ENCODE assay signal across 8 cellular contexts in genomic region chr20:47334022-47334551, GRCh38. TPM values are rescaled to one million over a fixed set of nuclear protein-coding genes. Genes with fewer than 3 reads are reported as not detected.
DNase-seq lines count a peak whose midpoint lies in the region; ATAC-seq, FAIRE-seq and TF ChIP-seq lines count a peak whose summit lies in the region.

No MANE protein-coding gene starts in this region.

- peaks cover 66% of the 10 kb centered on the region for H3K79me2 ChIP-seq in astrocyte (ENCODE audit: insufficient read depth, low read length)

- peak overlapping the region; percentile 2 to 22 for H3K27ac Mint-ChIP-seq in activated naive CD4-positive, alpha-beta T cell treated with anti-CD3 and anti-CD28 coated beads, Interleukin-2, amount 50 U/mL, for 72 hours
- no peak overlapping the region for H3K27ac Mint-ChIP-seq in activated naive CD4-positive, alpha-beta T cell treated with anti-CD3 and anti-CD28 coated beads for 36 hours
- H3K27ac Mint-ChIP-seq in astrocyte (ENCODE audit: unreplicated experiment), result peak overlapping the region; percentile 92

- FAIRE-seq in astrocyte (lab: Jason Lieb, UNC), result peak; percentile 13

- peak overlapping the region; percentile 30 for H3K4me3 ChIP-seq in astrocyte (ENCODE audit: insufficient read depth, low read depth, low read length)
- peak overlapping the region in 3 of 8 donors; percentile 1 to 33 (median 1) for H3K4me3 ChIP-seq in spleen

- no peak for DNase-seq in activated naive CD4-positive, alpha-beta T cell treated with anti-CD3 and anti-CD28 coated beads, Interleukin-2, amount 50 U/mL, for 72 hours (ENCODE audit: low spot score in 2 of 2)
- DNase-seq in activated naive CD4-positive, alpha-beta T cell treated with anti-CD3 and anti-CD28 coated beads for 36 hours, result no peak
- DNase-seq in astrocyte (ENCODE audit: low read depth) (peak; percentile 98), hepatic stellate cell (ENCODE audit: low spot score) (peak; percentile 80), spleen (no peak), HEK293T (ENCODE audit: extremely low spot score) (no peak)
- no peak for DNase-seq in effector CD4-positive, alpha-beta T cell

- intact Hi-C loops in activated naive CD4-positive, alpha-beta T cell treated with anti-CD3 and anti-CD28 coated beads for 36 hours (cut with micrococcal nuclease), result no loop called here
- intact Hi-C loops in spleen (cut with DNase I; ENCODE audit: low total_unique reads), result no loop called here

- H3K9me3 ChIP-seq in astrocyte (ENCODE audit: insufficient read depth, low read depth, low read length) (no peaks in the 10 kb centered on the region), spleen (no peaks in the 10 kb centered on the region)

- no peak overlapping the region for H3K4me3 Mint-ChIP-seq in activated naive CD4-positive, alpha-beta T cell treated with anti-CD3 and anti-CD28 coated beads for 36 hours
- peak overlapping the region; percentile 27 for H3K4me3 Mint-ChIP-seq in astrocyte (ENCODE audit: unreplicated experiment)

- no peaks in the 10 kb centered on the region for H4K20me1 ChIP-seq in astrocyte (ENCODE audit: insufficient read depth, low read length)

- H3K27ac ChIP-seq in astrocyte (ENCODE audit: low read depth, low read length), result peak overlapping the region; percentile 91
- H3K27ac ChIP-seq in spleen, result peak overlapping the region; percentile 48 to 86 (median 78)

- 26 to 45% (median 32%) methylated on average over 6 of the region's 6 CpGs for WGBS in spleen, 5 donors

- no peak overlapping the region for H2AFZ ChIP-seq in astrocyte (ENCODE audit: low read depth, low read length)

- no peaks in the 10 kb centered on the region for H3K9me3 Mint-ChIP-seq in activated naive CD4-positive, alpha-beta T cell treated with anti-CD3 and anti-CD28 coated beads, Interleukin-2, amount 50 U/mL, for 72 hours
- no peaks in the 10 kb centered on the region for H3K9me3 Mint-ChIP-seq in activated naive CD4-positive, alpha-beta T cell treated with anti-CD3 and anti-CD28 coated beads for 36 hours
- H3K9me3 Mint-ChIP-seq in astrocyte (ENCODE audit: unreplicated experiment), result no peaks in the 10 kb centered on the region

- CTCF ChIA-PET in activated naive CD4-positive, alpha-beta T cell treated with anti-CD3 and anti-CD28 coated beads for 36 hours (lab: Charles Lee), result interaction anchor here (0.7 to 1.3 kb wide), 3 partner anchors 19 to 115 kb away, joined by 3 to 4 read pairs (median 3); no protein-coding TSS in a partner anchor
- CTCF ChIA-PET in HEK293T (lab: Yijun Ruan, JAX), result no interaction called here

- peaks cover 41% of the 10 kb centered on the region for H3K4me1 ChIP-seq in astrocyte (ENCODE audit: insufficient read depth, low read length)
- H3K4me1 ChIP-seq in spleen, result peaks cover 15 to 96% (median 65%) of the 10 kb centered on the region in 6 donors

- no peak for TF ChIP-seq CTCF in astrocyte (IDR thresholded peaks at IDR 0.05; ENCODE audit: insufficient read depth, low read depth, low read length)
- no peak for TF ChIP-seq CTCF in spleen (IDR thresholded peaks at IDR 0.05 in 8 of 11, conservative IDR thresholded peaks at IDR 0.05 in 3 of 11)

- H3K27me3 ChIP-seq in astrocyte (ENCODE audit: insufficient read depth, low read length) (no peaks in the 10 kb centered on the region), spleen (replicated peaks in 1 of 7) (no peaks in the 10 kb centered on the region)

- H3K4me1 Mint-ChIP-seq in activated naive CD4-positive, alpha-beta T cell treated with anti-CD3 and anti-CD28 coated beads for 36 hours (ENCODE audit: low read depth), result peaks cover 67% of the 10 kb centered on the region
- peaks cover 46% of the 10 kb centered on the region for H3K4me1 Mint-ChIP-seq in astrocyte (ENCODE audit: low read depth, unreplicated experiment)

- no peak for TF ChIP-seq POLR2A in spleen (IDR thresholded peaks at IDR 0.05)

- ATAC-seq in activated naive CD4-positive, alpha-beta T cell treated with anti-CD3 and anti-CD28 coated beads, Interleukin-2, amount 50 U/mL, for 72 hours, result no peak
- ATAC-seq in HG03108 (IDR thresholded peaks at IDR 0.05; ENCODE audit: unreplicated experiment), result no peak

- POLR2A ChIA-PET in HEK293T (lab: Yijun Ruan, JAX), result no interaction called here

- H3K36me3 ChIP-seq in astrocyte (ENCODE audit: insufficient read depth, low read length) (no peaks in the 10 kb centered on the region), spleen (peaks cover 0 to 86% (median 13%) of the 10 kb centered on the region in 6 donors)

- peak overlapping the region; percentile 77 for H3K9ac ChIP-seq in astrocyte (ENCODE audit: low read length)

- H3K36me3 Mint-ChIP-seq in activated naive CD4-positive, alpha-beta T cell treated with anti-CD3 and anti-CD28 coated beads, Interleukin-2, amount 50 U/mL, for 72 hours, result peaks cover 11 to 22% of the 10 kb centered on the region in 2 donors
- H3K36me3 Mint-ChIP-seq in activated naive CD4-positive, alpha-beta T cell treated with anti-CD3 and anti-CD28 coated beads for 36 hours (ENCODE audit: low read depth), result peaks cover 24% of the 10 kb centered on the region
- H3K36me3 Mint-ChIP-seq in astrocyte (ENCODE audit: low read depth, unreplicated experiment), result peaks cover 12% of the 10 kb centered on the region

- peak overlapping the region; percentile 71 for H3K4me2 ChIP-seq in astrocyte (ENCODE audit: low read length)

- no peaks in the 10 kb centered on the region for H3K27me3 Mint-ChIP-seq in activated naive CD4-positive, alpha-beta T cell treated with anti-CD3 and anti-CD28 coated beads for 36 hours (ENCODE audit: low read depth)
- no peaks in the 10 kb centered on the region for H3K27me3 Mint-ChIP-seq in astrocyte (ENCODE audit: low read depth, unreplicated experiment)

TF ChIP-seq in HEK293T, 16 proteins besides CTCF, POLR2A, EP300 and RAD21:
- TF ChIP-seq CTBP1 (IDR thresholded peaks at IDR 0.05; ENCODE audit: borderline replicate concordance), result no peak
- TF ChIP-seq FOXA1 (IDR thresholded peaks at IDR 0.05), result no peak
- TF ChIP-seq SUZ12 (IDR thresholded peaks at IDR 0.05), result no peak
- TF ChIP-seq HDGF (IDR thresholded peaks at IDR 0.05; ENCODE audit: borderline replicate concordance), result no peak
- TF ChIP-seq SP1 (IDR thresholded peaks at IDR 0.05), result no peak
- no peak for TF ChIP-seq ARNT (IDR thresholded peaks at IDR 0.05)
- no peak for TF ChIP-seq TARDBP (IDR thresholded peaks at IDR 0.05)
- TF ChIP-seq, protein P1, sequence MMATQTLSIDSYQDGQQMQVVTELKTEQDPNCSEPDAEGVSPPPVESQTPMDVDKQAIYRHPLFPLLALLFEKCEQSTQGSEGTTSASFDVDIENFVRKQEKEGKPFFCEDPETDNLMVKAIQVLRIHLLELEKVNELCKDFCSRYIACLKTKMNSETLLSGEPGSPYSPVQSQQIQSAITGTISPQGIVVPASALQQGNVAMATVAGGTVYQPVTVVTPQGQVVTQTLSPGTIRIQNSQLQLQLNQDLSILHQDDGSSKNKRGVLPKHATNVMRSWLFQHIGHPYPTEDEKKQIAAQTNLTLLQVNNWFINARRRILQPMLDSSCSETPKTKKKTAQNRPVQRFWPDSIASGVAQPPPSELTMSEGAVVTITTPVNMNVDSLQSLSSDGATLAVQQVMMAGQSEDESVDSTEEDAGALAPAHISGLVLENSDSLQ (IDR thresholded peaks at IDR 0.05), result no peak

RNA-seq across cellular contexts. Expression of gene ZMYND8, which starts 22.4 kb away (rescaled TPM):
- total RNA-seq in activated naive CD4-positive, alpha-beta T cell treated with anti-CD3 and anti-CD28 coated beads, Interleukin-2, amount 50 U/mL, for 72 hours, result 10 to 100 TPM; 35.7 to 46.4 TPM
- total RNA-seq in activated naive CD4-positive, alpha-beta T cell treated with anti-CD3 and anti-CD28 coated beads for 36 hours, result 10 to 100 TPM; 30.3 to 33.0 TPM
- total RNA-seq in astrocyte (43.9 and 45.8 TPM in 2 replicates), spleen (10 to 100 TPM; 30.3 to 64.0 (median 56.0) TPM)
- polyA plus RNA-seq in spleen, result 10 to 100 TPM; 12.5 to 16.8 (median 15.6) TPM

Comparison
In these comparisons a context has a peak if more than half of its experiments do, and no peak if none do; other contexts are left out.
1. DNase-seq: peak in astrocyte (single experiment) and hepatic stellate cell (single experiment); none in activated naive CD4-positive, alpha-beta T cell treated with anti-CD3 and anti-CD28 coated beads, Interleukin-2, amount 50 U/mL, for 72 hours (0 of 2), activated naive CD4-positive, alpha-beta T cell treated with anti-CD3 and anti-CD28 coated beads for 36 hours (single experiment), spleen (single experiment), HEK293T (single experiment) and effector CD4-positive, alpha-beta T cell (single experiment).